In genomic region chr1:117370071-117370470, GRCh38 we compare ENCODE assay signal across 10 cellular contexts. TPM values are rescaled to one million over a fixed set of nuclear protein-coding genes. Genes with fewer than 3 reads are reported as not detected.
A peak's percentile ranks its signal among the peaks of the same experiment; 100 is the strongest.
DNase-seq lines count a peak whose midpoint lies in the region; ATAC-seq and TF ChIP-seq lines count a peak whose summit lies in the region.
"Had no signal": no experiment of that assay in that cellular context is flagged by ENCODE, and none has a peak within 500 bp of the region (broad histone marks: within the 10 kb centered on the region; RNA-seq: fewer than 3 reads in every experiment).

No MANE protein-coding gene starts in this region.

- 1 to 8% (median 4%) methylated on average over 2 of the region's 2 CpGs for WGBS in psoas muscle, 3 donors

- TF ChIP-seq CTCF in GM12864 (IDR thresholded peaks at IDR 0.05; ENCODE audit: low read depth, low read length, missing control alignments) = no peak
- TF ChIP-seq CTCF in Panc1 (IDR thresholded peaks at IDR 0.05) = no peak
- no peak for TF ChIP-seq CTCF in endothelial cell (IDR thresholded peaks at IDR 0.05; ENCODE audit: unreplicated experiment)
- TF ChIP-seq CTCF in psoas muscle (IDR thresholded peaks at IDR 0.05) = no peak

- in situ Hi-C loops in Panc1 (cut with HindIII; ENCODE audit: low pct_unique_long_range_greater_than_20kb, low sequenced_read_pairs) = no loop called here

- peak overlapping the region; percentile 83 for H3K4me3 Mint-ChIP-seq in endothelial cell (ENCODE audit: unreplicated experiment)

- ATAC-seq in Panc1 (no peak), psoas muscle (no peak), GM21737 (IDR thresholded peaks at IDR 0.05; ENCODE audit: unreplicated experiment) (no peak)
- ATAC-seq: body of pancreas had no signal

- POLR2A ChIA-PET in Panc1 (lab: Charles Lee) = no interaction called here

- BruUV-seq in Panc1 (replicated peaks; lab: Mats Ljungman, UMichigan) = no TSS peak

- DNase-seq in GM12864 (ENCODE audit: low read depth) = no peak
- no peak for DNase-seq in Panc1 (ENCODE audit: low read depth, low spot score)
- no peak for DNase-seq in endothelial cell (ENCODE audit: low spot score)
- DNase-seq in psoas muscle = no peak
- no peak for DNase-seq in NOMO-1 (lab: John Stamatoyannopoulos, UW; ENCODE audit: unreplicated experiment in 2 of 2)
- DNase-seq in ureter (ENCODE audit: low spot score) = no peak
- DNase-seq in activated effector memory CD4-positive, alpha-beta T cell treated with anti-CD3 and anti-CD28 coated beads, Interleukin-2, amount 50 U/mL, for 16 hours = no peak
- DNase-seq: body of pancreas, NCI-H510A treated with DMSO at 0.1 percent for 48 hours had no signal

- H3K4me1 Mint-ChIP-seq in endothelial cell (ENCODE audit: unreplicated experiment) = peaks cover 39% of the 10 kb centered on the region

- H3K27me3 ChIP-seq in Panc1 (ENCODE audit: control insufficient read depth, insufficient read depth, low read length) = no peaks in the 10 kb centered on the region
- no peaks in the 10 kb centered on the region for H3K27me3 ChIP-seq in psoas muscle (ENCODE audit: insufficient read depth in 3 of 3, low read length in 2 of 3)
- H3K27me3 ChIP-seq: body of pancreas had no signal

- peaks cover 8% of the 10 kb centered on the region for H3K36me3 Mint-ChIP-seq in endothelial cell (ENCODE audit: low read depth, unreplicated experiment)

- H3K27ac ChIP-seq in Panc1 (ENCODE audit: low read length) (no peak overlapping the region), psoas muscle (peak overlapping the region; percentile 95)

- H3K36me3 ChIP-seq in Panc1 (ENCODE audit: control insufficient read depth, insufficient read depth, low read length) (no peaks in the 10 kb centered on the region; the same call in 1 of the 2 replicates), psoas muscle (ENCODE audit: insufficient read depth in 1 of 2, low read depth in 1 of 2) (no peaks in the 10 kb centered on the region)

- H3K9me3 ChIP-seq in Panc1 (ENCODE audit: control insufficient read depth, insufficient read depth, low read depth, low read length) = no peaks in the 10 kb centered on the region
- H3K9me3 ChIP-seq in psoas muscle = no peaks in the 10 kb centered on the region
- H3K9me3 ChIP-seq: body of pancreas had no signal

- peaks cover 13% of the 10 kb centered on the region for H3K27me3 Mint-ChIP-seq in endothelial cell (ENCODE audit: unreplicated experiment)

- H3K4me1 ChIP-seq in Panc1 (ENCODE audit: control insufficient read depth, insufficient read depth, low read length) (peaks cover 13% of the 10 kb centered on the region; the same call in 1 of the 2 replicates), psoas muscle (peaks cover 9% of the 10 kb centered on the region)

- H3K4me3 ChIP-seq in GM12864 (ENCODE audit: low read depth, low read length) (peak overlapping the region; percentile 59), Panc1 (ENCODE audit: low read depth in 2 of 2, low read length in 2 of 2) (peak overlapping the region; percentile 45 to 81), psoas muscle (peak overlapping the region; percentile 71)

- intact Hi-C loops in Panc1 (cut with micrococcal nuclease; ENCODE audit: unreplicated experiment) (no loop called here), psoas muscle (cut with DNase I) (no loop called here)

- H3K9me3 Mint-ChIP-seq in endothelial cell (ENCODE audit: unreplicated experiment) = peaks cover 4% of the 10 kb centered on the region

- no peak overlapping the region for H3K27ac Mint-ChIP-seq in endothelial cell (ENCODE audit: unreplicated experiment)

- CTCF ChIA-PET in Panc1 (lab: Charles Lee) = no interaction called here

RNA-seq across cellular contexts. Expression of gene MAN1A2, which starts 2.8 kb away (rescaled TPM):
- total RNA-seq in Panc1 (2021; ENCODE audit: unreplicated experiment) (28.7 TPM), endothelial cell (ENCODE audit: unreplicated experiment) (36.4 TPM), psoas muscle (10 to 100 TPM; 19.8 to 35.0 (median 27.0) TPM), ureter (76.2 TPM)
- polyA plus RNA-seq in Panc1 (2012; ENCODE audit: insufficient read length) = 10.2 TPM
- polyA plus RNA-seq in psoas muscle = 10 to 100 TPM in 1 of 3 donors, 1 to 10 TPM in 2; 4.0 to 15.6 (median 4.9) TPM
